ENCODE assay signal across 8 cellular contexts in genomic region chr1:244835276-244836134, GRCh38. TPM values are rescaled to one million over a fixed set of nuclear protein-coding genes. Genes with fewer than 3 reads are reported as not detected.
DNase-seq lines count a peak whose midpoint lies in the region; ATAC-seq lines count a peak whose summit lies in the region.

Gene COX20 (plus strand): TSS chr1:244835658. CDS start chr1:244835715, 57 bp downstream.

- no peaks in the 10 kb centered on the region for H3K9me3 Mint-ChIP-seq in CD8-positive, alpha-beta memory T cell

- H3K4me3 Mint-ChIP-seq in CD8-positive, alpha-beta memory T cell: peak within 1 kb of the TSS; percentile 88 to 100 (median 99)

- peak; percentile 81 to 95 (median 91) for DNase-seq in CD8-positive, alpha-beta memory T cell
- peak; percentile 94 for DNase-seq in NK-92 treated with Interleukin-12 subunit alpha and Interleukin-12 subunit beta, amount 100 ng/mL, for 24 hours (lab: John Stamatoyannopoulos, UW)
- DNase-seq in activated CD8-positive, alpha-beta memory T cell treated with anti-CD3 and anti-CD28 coated beads, Interleukin-2, amount 50 U/mL, for 24 hours (ENCODE audit: extremely low read depth): peak; percentile 70
- DNase-seq in midbrain (lab: John Stamatoyannopoulos, UW): peak; percentile 92
- DNase-seq in stimulated activated CD8-positive, alpha-beta memory T cell treated with anti-CD3 and anti-CD28 coated beads, Interleukin-15, amount 100 ng/mL, for 48 hours (ENCODE audit: low read depth in 2 of 2): peak; percentile 74 to 85

- no peaks in the 10 kb centered on the region for H3K36me3 ChIP-seq in CD8-positive, alpha-beta memory T cell (ENCODE audit: insufficient read depth, low read length)

- ATAC-seq in GM19438 (IDR thresholded peaks at IDR 0.05; ENCODE audit: low read depth, unreplicated experiment) (peak; percentile 56), HG03571 (IDR thresholded peaks at IDR 0.05; ENCODE audit: unreplicated experiment) (peak; percentile 49)

- H3K27ac Mint-ChIP-seq in CD8-positive, alpha-beta memory T cell: peak within 1 kb of the TSS; percentile 96 to 100 (median 99)

- CTCF ChIA-PET in CD8-positive, alpha-beta memory T cell (lab: Charles Lee): interaction anchor here (0.7 to 5.6 kb wide), 14 partner anchors 12 to 208 kb away, joined by 3 to 95 read pairs (median 6); partner anchors contain the start of gene HNRNPU

- POLR2A ChIA-PET in CD8-positive, alpha-beta memory T cell (lab: Charles Lee): interaction anchor here (0.7 to 5.8 kb wide), 18 partner anchors 9 to 788 kb away, joined by 3 to 322 read pairs (median 6); partner anchors contain the start of genes CATSPERE, DESI2 and HNRNPU

- peaks cover 0 to 1% of the 10 kb centered on the region in 2 donors for H3K27me3 Mint-ChIP-seq in CD8-positive, alpha-beta memory T cell

- H3K27me3 ChIP-seq in CD8-positive, alpha-beta memory T cell (ENCODE audit: insufficient read depth, low read length, poor library complexity, severe bottlenecking): no peaks in the 10 kb centered on the region

- H3K9me3 ChIP-seq in CD8-positive, alpha-beta memory T cell (ENCODE audit: low read length): no peaks in the 10 kb centered on the region

- H3K27ac ChIP-seq in CD8-positive, alpha-beta memory T cell (ENCODE audit: low read depth, low read length): peak within 1 kb of the TSS; percentile 98

- peak within 1 kb of the TSS; percentile 96 for H3K4me3 ChIP-seq in CD8-positive, alpha-beta memory T cell (ENCODE audit: low read length)

- in situ Hi-C loops in endometrial microvascular endothelial cells (cut with HindIII; ENCODE audit: inconsistent ontology term, low pct_unique_long_range_greater_than_20kb, low sequenced_read_pairs): loop anchor here (10.0 kb wide), 1 partner anchor 209 kb away; no protein-coding TSS in a partner anchor

- peaks cover 11 to 39% (median 11%) of the 10 kb centered on the region in 3 donors for H3K36me3 Mint-ChIP-seq in CD8-positive, alpha-beta memory T cell

- H3K4me1 ChIP-seq in CD8-positive, alpha-beta memory T cell (ENCODE audit: insufficient read depth, low read length): peaks cover 44% of the 10 kb centered on the region

- H3K4me1 Mint-ChIP-seq in CD8-positive, alpha-beta memory T cell: peaks cover 45 to 56% (median 52%) of the 10 kb centered on the region in 3 donors

RNA-seq across cellular contexts. Expression of gene COX20, which starts in this region (rescaled TPM):
- 10 to 100 TPM; 35.7 to 36.2 TPM for total RNA-seq in CD8-positive, alpha-beta memory T cell
- polyA plus RNA-seq in CD8-positive, alpha-beta memory T cell: 47.0 TPM
- 61.5 TPM for total RNA-seq in endometrial microvascular endothelial cells (ENCODE audit: inconsistent ontology term)

Comparison
In these comparisons a context has a peak if more than half of its experiments do, and no peak if none do; other contexts are left out.
1. Peak in every context shown above with its lines: DNase-seq, ATAC-seq, H3K4me3 ChIP-seq and H3K27ac ChIP-seq.